1 cellular context compared by ENCODE assay signal in genomic region chr9:520315-520714, GRCh38.
TF ChIP-seq lines count a peak whose summit lies in the region.

No MANE protein-coding gene starts in this region.

TF ChIP-seq in HepG2, 621 proteins besides CTCF, POLR2A, EP300 and RAD21 (continued from another document):
- TF ChIP-seq, protein P1, sequence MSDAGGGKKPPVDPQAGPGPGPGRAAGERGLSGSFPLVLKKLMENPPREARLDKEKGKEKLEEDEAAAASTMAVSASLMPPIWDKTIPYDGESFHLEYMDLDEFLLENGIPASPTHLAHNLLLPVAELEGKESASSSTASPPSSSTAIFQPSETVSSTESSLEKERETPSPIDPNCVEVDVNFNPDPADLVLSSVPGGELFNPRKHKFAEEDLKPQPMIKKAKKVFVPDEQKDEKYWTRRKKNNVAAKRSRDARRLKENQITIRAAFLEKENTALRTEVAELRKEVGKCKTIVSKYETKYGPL (CRISPR knock-in tag; IDR thresholded peaks at IDR 0.05) = no peak
- TF ChIP-seq ZNF605 (CRISPR knock-in tag; IDR thresholded peaks at IDR 0.05) (no peak), SRSF1 (optimal IDR thresholded peaks at IDR 0.05; ENCODE audit: low read depth, low read length) (no peak)
- TF ChIP-seq, protein P2, sequence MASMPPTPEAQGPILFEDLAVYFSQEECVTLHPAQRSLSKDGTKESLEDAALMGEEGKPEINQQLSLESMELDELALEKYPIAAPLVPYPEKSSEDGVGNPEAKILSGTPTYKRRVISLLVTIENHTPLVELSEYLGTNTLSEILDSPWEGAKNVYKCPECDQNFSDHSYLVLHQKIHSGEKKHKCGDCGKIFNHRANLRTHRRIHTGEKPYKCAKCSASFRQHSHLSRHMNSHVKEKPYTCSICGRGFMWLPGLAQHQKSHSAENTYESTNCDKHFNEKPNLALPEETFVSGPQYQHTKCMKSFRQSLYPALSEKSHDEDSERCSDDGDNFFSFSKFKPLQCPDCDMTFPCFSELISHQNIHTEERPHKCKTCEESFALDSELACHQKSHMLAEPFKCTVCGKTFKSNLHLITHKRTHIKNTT (CRISPR knock-in tag; IDR thresholded peaks at IDR 0.05) = no peak
- TF ChIP-seq, protein P3, sequence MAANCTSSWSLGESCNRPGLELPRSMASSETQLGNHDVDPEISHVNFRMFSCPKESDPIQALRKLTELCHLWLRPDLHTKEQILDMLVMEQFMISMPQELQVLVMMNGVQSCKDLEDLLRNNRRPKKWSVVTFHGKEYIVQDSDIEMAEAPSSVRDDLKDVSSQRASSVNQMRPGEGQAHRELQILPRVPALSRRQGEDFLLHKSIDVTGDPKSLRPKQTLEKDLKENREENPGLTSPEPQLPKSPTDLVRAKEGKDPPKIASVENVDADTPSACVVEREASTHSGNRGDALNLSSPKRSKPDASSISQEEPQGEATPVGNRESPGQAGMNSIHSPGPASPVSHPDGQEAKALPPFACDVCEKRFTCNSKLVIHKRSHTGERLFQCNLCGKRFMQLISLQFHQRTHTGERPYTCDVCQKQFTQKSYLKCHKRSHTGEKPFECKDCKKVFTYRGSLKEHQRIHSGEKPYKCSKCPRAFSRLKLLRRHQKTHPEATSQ (CRISPR knock-in tag; IDR thresholded peaks at IDR 0.05; ENCODE audit: borderline replicate concordance) = no peak
